ENCODE assay signal across 1 cellular context in genomic region chr9:101513351-101513750, GRCh38.
TF ChIP-seq lines count a peak whose summit lies in the region.

No MANE protein-coding gene starts in this region.

TF ChIP-seq in WTC11, 78 proteins besides CTCF, POLR2A, EP300 and RAD21 (continued from another document):
- TF ChIP-seq, protein P1, sequence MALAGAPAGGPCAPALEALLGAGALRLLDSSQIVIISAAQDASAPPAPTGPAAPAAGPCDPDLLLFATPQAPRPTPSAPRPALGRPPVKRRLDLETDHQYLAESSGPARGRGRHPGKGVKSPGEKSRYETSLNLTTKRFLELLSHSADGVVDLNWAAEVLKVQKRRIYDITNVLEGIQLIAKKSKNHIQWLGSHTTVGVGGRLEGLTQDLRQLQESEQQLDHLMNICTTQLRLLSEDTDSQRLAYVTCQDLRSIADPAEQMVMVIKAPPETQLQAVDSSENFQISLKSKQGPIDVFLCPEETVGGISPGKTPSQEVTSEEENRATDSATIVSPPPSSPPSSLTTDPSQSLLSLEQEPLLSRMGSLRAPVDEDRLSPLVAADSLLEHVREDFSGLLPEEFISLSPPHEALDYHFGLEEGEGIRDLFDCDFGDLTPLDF (CRISPR knock-in tag; IDR thresholded peaks at IDR 0.05): no peak
- no peak for TF ChIP-seq ZNF317 (CRISPR knock-in tag; IDR thresholded peaks at IDR 0.05; ENCODE audit: borderline replicate concordance, low read depth)
- TF ChIP-seq PRRX2 (CRISPR knock-in tag; IDR thresholded peaks at IDR 0.05): no peak
- no peak for TF ChIP-seq NR2C2 (CRISPR knock-in tag; IDR thresholded peaks at IDR 0.05)
- TF ChIP-seq MXD4 (CRISPR knock-in tag; IDR thresholded peaks at IDR 0.05; ENCODE audit: borderline replicate concordance): no peak
- TF ChIP-seq FOXK1 (CRISPR knock-in tag; IDR thresholded peaks at IDR 0.05): no peak
- no peak for TF ChIP-seq ZNF281 (CRISPR knock-in tag; IDR thresholded peaks at IDR 0.05)
- no peak for TF ChIP-seq ATF2 (CRISPR knock-in tag; IDR thresholded peaks at IDR 0.05; ENCODE audit: borderline replicate concordance, low read depth)
- no peak for TF ChIP-seq ZNF423 (CRISPR knock-in tag; IDR thresholded peaks at IDR 0.05)
- TF ChIP-seq ZNF263 (CRISPR knock-in tag; IDR thresholded peaks at IDR 0.05; ENCODE audit: low read depth): no peak
- no peak for TF ChIP-seq JUN (CRISPR knock-in tag; IDR thresholded peaks at IDR 0.05)
- TF ChIP-seq OVOL2 (CRISPR knock-in tag; IDR thresholded peaks at IDR 0.05; ENCODE audit: borderline replicate concordance): no peak
